17 cellular contexts compared by ENCODE assay signal in the genomic region with DNA sequence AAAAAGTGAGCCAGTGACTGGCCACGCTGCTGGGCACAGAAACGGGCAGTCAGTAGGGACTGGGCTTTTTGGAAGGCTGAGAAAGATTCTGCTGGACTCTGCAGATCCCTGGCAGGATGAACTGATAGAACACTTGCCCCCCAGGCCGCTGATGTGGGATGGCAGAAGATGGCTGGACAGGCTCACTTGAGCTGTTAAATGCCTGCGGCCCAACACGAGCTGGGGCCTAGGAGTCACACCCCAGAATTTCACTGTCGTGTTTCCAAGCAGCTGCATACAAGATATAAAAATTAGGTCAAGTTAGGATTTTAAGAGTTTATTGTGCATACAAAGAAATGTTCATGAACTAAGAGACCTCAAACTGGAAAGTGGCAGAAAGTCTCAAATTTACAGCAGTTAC. TPM values are rescaled to one million over a fixed set of nuclear protein-coding genes. Genes with fewer than 3 reads are reported as not detected.
"Had no signal": no experiment of that assay in that cellular context is flagged by ENCODE, and none has a peak within 500 bp of the region (broad histone marks: within the 10 kb centered on the region; RNA-seq: fewer than 3 reads in every experiment).

No MANE protein-coding gene starts in this region.

- H3K9me3 ChIP-seq: heart left ventricle, pancreas, upper lobe of left lung had no signal

- H3K27me3 Mint-ChIP-seq: activated CD8-positive, alpha-beta T cell treated with anti-CD3 and anti-CD28 coated beads for 36 hours; stimulated activated memory B cell treated with anti-CD40 and anti-IgM and Interleukin-4, amounts not matched to agents 10 μg/mL and 1 μg/mL and 100 μg/mL, for 72 hours had no signal

- H3K4me3 Mint-ChIP-seq: activated CD8-positive, alpha-beta T cell treated with anti-CD3 and anti-CD28 coated beads for 36 hours; activated naive CD8-positive, alpha-beta T cell treated with anti-CD3 and anti-CD28 coated beads, Interleukin-2, amount 10 ng/mL, durations not matched to agents 7 days and 5 days; activated T-cell treated with anti-CD3 and anti-CD28 coated beads, Interleukin-2, amount 50 U/mL, for 72 hours; neural crest cell; stimulated activated memory B cell treated with anti-CD40 and anti-IgM and Interleukin-4, amounts not matched to agents 10 μg/mL and 1 μg/mL and 100 μg/mL, for 72 hours; T-helper 1 cell treated with Interleukin-12 subunit alpha and Interleukin-12 subunit beta and Interleukin-4 antibody, amounts not matched to agents 30 μg/mL and 1 μg/mL, for 36 hours had no signal

- H3K4me3 ChIP-seq: heart left ventricle, lung, pancreas, upper lobe of left lung had no signal

- H3K27me3 ChIP-seq: heart left ventricle, pancreas, upper lobe of left lung had no signal

- H3K36me3 Mint-ChIP-seq: activated naive CD8-positive, alpha-beta T cell treated with anti-CD3 and anti-CD28 coated beads, Interleukin-2, amount 10 ng/mL, durations not matched to agents 7 days and 5 days; stimulated activated memory B cell treated with anti-CD40 and anti-IgM and Interleukin-4, amounts not matched to agents 10 μg/mL and 1 μg/mL and 100 μg/mL, for 72 hours had no signal

- ATAC-seq: activated CD8-positive, alpha-beta T cell treated with anti-CD3 and anti-CD28 coated beads for 36 hours; activated T-cell treated with anti-CD3 and anti-CD28 coated beads, Interleukin-2, amount 50 U/mL, for 72 hours; SK-N-SH treated with all-trans-retinoic acid at 6 μM for 48 hours; stimulated activated memory B cell treated with anti-CD40 and anti-IgM and Interleukin-4, amounts not matched to agents 10 μg/mL and 1 μg/mL and 100 μg/mL, for 72 hours had no signal

- H3K36me3 ChIP-seq: brain microvascular endothelial cell, heart left ventricle, pancreas, upper lobe of left lung had no signal

- H3K4me1 ChIP-seq: pancreas had no signal

- H3K27ac Mint-ChIP-seq: activated CD8-positive, alpha-beta T cell treated with anti-CD3 and anti-CD28 coated beads for 36 hours; activated naive CD8-positive, alpha-beta T cell treated with anti-CD3 and anti-CD28 coated beads, Interleukin-2, amount 10 ng/mL, durations not matched to agents 7 days and 5 days; activated T-cell treated with anti-CD3 and anti-CD28 coated beads, Interleukin-2, amount 50 U/mL, for 72 hours; stimulated activated memory B cell treated with anti-CD40 and anti-IgM and Interleukin-4, amounts not matched to agents 10 μg/mL and 1 μg/mL and 100 μg/mL, for 72 hours; T-helper 1 cell treated with Interleukin-12 subunit alpha and Interleukin-12 subunit beta and Interleukin-4 antibody, amounts not matched to agents 30 μg/mL and 1 μg/mL, for 36 hours had no signal

- H3K4me1 Mint-ChIP-seq: neural crest cell; stimulated activated memory B cell treated with anti-CD40 and anti-IgM and Interleukin-4, amounts not matched to agents 10 μg/mL and 1 μg/mL and 100 μg/mL, for 72 hours had no signal

- H3K27ac ChIP-seq: brain microvascular endothelial cell, pancreas had no signal

- H3K9me3 Mint-ChIP-seq: activated CD8-positive, alpha-beta T cell treated with anti-CD3 and anti-CD28 coated beads for 36 hours; activated naive CD8-positive, alpha-beta T cell treated with anti-CD3 and anti-CD28 coated beads, Interleukin-2, amount 10 ng/mL, durations not matched to agents 7 days and 5 days; activated T-cell treated with anti-CD3 and anti-CD28 coated beads, Interleukin-2, amount 50 U/mL, for 72 hours; neural crest cell; stimulated activated memory B cell treated with anti-CD40 and anti-IgM and Interleukin-4, amounts not matched to agents 10 μg/mL and 1 μg/mL and 100 μg/mL, for 72 hours; T-helper 1 cell treated with Interleukin-12 subunit alpha and Interleukin-12 subunit beta and Interleukin-4 antibody, amounts not matched to agents 30 μg/mL and 1 μg/mL, for 36 hours had no signal

- DNase-seq: activated CD4-positive, alpha-beta T cell treated with anti-CD3 and anti-CD28 coated beads for 4 hours; activated CD8-positive, alpha-beta T cell treated with anti-CD3 and anti-CD28 coated beads for 36 hours; activated gamma-delta T cell treated with Interleukin-2 at 50 U/mL for 16 hours; activated naive CD8-positive, alpha-beta T cell treated with anti-CD3 and anti-CD28 coated beads, Interleukin-2, amount 10 ng/mL, durations not matched to agents 7 days and 5 days; activated T-cell treated with anti-CD3 and anti-CD28 coated beads, Interleukin-2, amount 50 U/mL, for 72 hours; cortex of kidney; effector memory CD4-positive, alpha-beta T cell; pancreas; stimulated activated CD4-positive, alpha-beta T cell treated with anti-CD3 and anti-CD28 coated beads, Interleukin-2, amount 100 ng/mL, for 48 hours had no signal

RNA-seq across cellular contexts. Expression of a gene that starts 26.9 kb away (rescaled TPM):
- total RNA-seq: activated CD8-positive, alpha-beta T cell treated with anti-CD3 and anti-CD28 coated beads for 36 hours; activated naive CD8-positive, alpha-beta T cell treated with anti-CD3 and anti-CD28 coated beads, Interleukin-2, amount 10 ng/mL, durations not matched to agents 7 days and 5 days; activated T-cell treated with anti-CD3 and anti-CD28 coated beads, Interleukin-2, amount 50 U/mL, for 72 hours had no signal

RNA-seq across cellular contexts. Expression of a gene that starts 29.9 kb away (rescaled TPM):
- total RNA-seq: activated CD8-positive, alpha-beta T cell treated with anti-CD3 and anti-CD28 coated beads for 36 hours; activated naive CD8-positive, alpha-beta T cell treated with anti-CD3 and anti-CD28 coated beads, Interleukin-2, amount 10 ng/mL, durations not matched to agents 7 days and 5 days; activated T-cell treated with anti-CD3 and anti-CD28 coated beads, Interleukin-2, amount 50 U/mL, for 72 hours; neural crest cell had no signal
